21 cellular contexts compared by ENCODE assay signal in the genomic region with DNA sequence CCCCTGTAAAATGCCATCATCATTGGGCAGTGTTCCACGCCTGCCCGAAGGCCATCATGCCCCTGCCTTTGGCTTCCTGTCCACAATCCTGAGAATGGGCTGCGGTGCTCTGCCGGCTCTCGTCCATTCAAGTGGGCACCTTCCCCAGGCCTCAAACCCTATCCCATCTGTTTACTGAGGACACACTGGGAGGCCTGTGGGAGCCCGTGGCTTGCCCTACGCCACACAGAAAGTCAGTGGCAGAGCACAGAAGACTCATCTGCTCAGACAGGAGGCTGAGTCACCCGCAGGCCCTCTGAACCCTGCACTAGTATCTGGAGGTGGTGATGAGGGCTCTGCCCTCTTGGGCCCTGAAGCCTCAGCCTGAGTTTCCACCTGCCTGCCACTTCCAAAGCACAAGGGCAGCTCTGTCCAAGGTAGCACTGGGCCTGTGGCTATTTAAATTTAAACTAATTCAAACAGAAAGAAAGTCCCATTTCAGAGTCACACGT. TPM values are rescaled to one million over a fixed set of nuclear protein-coding genes. Genes with fewer than 3 reads are reported as not detected.
DNase-seq lines count a peak whose midpoint lies in the region; ATAC-seq and TF ChIP-seq lines count a peak whose summit lies in the region.
"Had no signal": no experiment of that assay in that cellular context is flagged by ENCODE, and none has a peak within 500 bp of the region (broad histone marks: within the 10 kb centered on the region; RNA-seq: fewer than 3 reads in every experiment).

No MANE protein-coding gene starts in this region.

- peak; percentile 22 for DNase-seq in activated T-cell treated with anti-CD3 and anti-CD28 coated beads, Interleukin-2, amount 50 U/mL, for 24 hours
- DNase-seq in activated T-cell treated with anti-CD3 and anti-CD28 coated beads for 4 hours, result no peak
- DNase-seq in activated CD4-positive, alpha-beta memory T cell treated with anti-CD3 and anti-CD28 coated beads for 36 hours, result peak; percentile 8
- DNase-seq in kidney tubule cell (ENCODE audit: low spot score), result peak; percentile 19
- DNase-seq in suprapubic skin (ENCODE audit: low spot score in 2 of 2), result peak; percentile 34 to 72
- no peak for DNase-seq in NCI-H226
- no peak for DNase-seq in SJCRH30
- DNase-seq: activated gamma-delta T cell treated with Interleukin-2 at 50 U/mL for 16 hours; anterior cingulate cortex; central memory CD4-positive, alpha-beta T cell; effector CD8-positive, alpha-beta T cell; gastrocnemius medialis; kidney; naive B cell; NCI-H2107; NCI-H524 treated with DMSO at 0.1 percent for 48 hours; Right ventricle myocardium superior had no signal

- peaks cover 2% of the 10 kb centered on the region for H3K4me1 Mint-ChIP-seq in activated T-cell treated with anti-CD3 and anti-CD28 coated beads, Interleukin-2, amount 50 U/mL, for 24 hours (ENCODE audit: low read depth)
- peaks cover 2% of the 10 kb centered on the region for H3K4me1 Mint-ChIP-seq in activated CD4-positive, alpha-beta memory T cell treated with anti-CD3 and anti-CD28 coated beads for 36 hours (ENCODE audit: low read depth)

- H3K27me3 ChIP-seq in suprapubic skin (peaks cover 34% of the 10 kb centered on the region), SJCRH30 (no peaks in the 10 kb centered on the region)
- H3K27me3 ChIP-seq: right atrium auricular region had no signal

- no peaks in the 10 kb centered on the region for H3K9me3 Mint-ChIP-seq in activated T-cell treated with anti-CD3 and anti-CD28 coated beads, Interleukin-2, amount 50 U/mL, for 24 hours
- H3K9me3 Mint-ChIP-seq in activated CD4-positive, alpha-beta memory T cell treated with anti-CD3 and anti-CD28 coated beads for 36 hours, result no peaks in the 10 kb centered on the region
- H3K9me3 Mint-ChIP-seq: naive B cell had no signal

- H3K36me3 Mint-ChIP-seq in activated T-cell treated with anti-CD3 and anti-CD28 coated beads, Interleukin-2, amount 50 U/mL, for 24 hours (ENCODE audit: low read depth), result no peaks in the 10 kb centered on the region
- H3K36me3 Mint-ChIP-seq in activated CD4-positive, alpha-beta memory T cell treated with anti-CD3 and anti-CD28 coated beads for 36 hours, result no peaks in the 10 kb centered on the region
- H3K36me3 Mint-ChIP-seq: naive B cell had no signal

- POLR2A ChIA-PET in activated CD4-positive, alpha-beta memory T cell treated with anti-CD3 and anti-CD28 coated beads for 36 hours (lab: Charles Lee), result no interaction called here

- no peak overlapping the region for H3K4me3 ChIP-seq in suprapubic skin
- no peak overlapping the region for H3K4me3 ChIP-seq in SJCRH30
- H3K4me3 ChIP-seq: gastrocnemius medialis, right atrium auricular region had no signal

- no peak for TF ChIP-seq POLR2A in suprapubic skin (IDR thresholded peaks at IDR 0.05)

- H3K27ac Mint-ChIP-seq in activated T-cell treated with anti-CD3 and anti-CD28 coated beads, Interleukin-2, amount 50 U/mL, for 24 hours, result no peak overlapping the region
- H3K27ac Mint-ChIP-seq in activated CD4-positive, alpha-beta memory T cell treated with anti-CD3 and anti-CD28 coated beads for 36 hours, result no peak overlapping the region

- WGBS in suprapubic skin, result 95% methylated on average over 6 of the region's 9 CpGs

- H3K4me3 Mint-ChIP-seq in activated T-cell treated with anti-CD3 and anti-CD28 coated beads, Interleukin-2, amount 50 U/mL, for 24 hours, result no peak overlapping the region
- no peak overlapping the region for H3K4me3 Mint-ChIP-seq in activated CD4-positive, alpha-beta memory T cell treated with anti-CD3 and anti-CD28 coated beads for 36 hours
- H3K4me3 Mint-ChIP-seq: naive B cell had no signal

- H3K27ac ChIP-seq in suprapubic skin (no peak overlapping the region), SJCRH30 (no peak overlapping the region)
- H3K27ac ChIP-seq: gastrocnemius medialis, right atrium auricular region had no signal

- H3K9me3 ChIP-seq in suprapubic skin, result no peaks in the 10 kb centered on the region
- no peaks in the 10 kb centered on the region for H3K9me3 ChIP-seq in SJCRH30 (replicated peaks)
- H3K9me3 ChIP-seq: gastrocnemius medialis, right atrium auricular region had no signal

- H3K4me1 ChIP-seq in suprapubic skin (no peaks in the 10 kb centered on the region), SJCRH30 (no peaks in the 10 kb centered on the region)
- H3K4me1 ChIP-seq: gastrocnemius medialis, right atrium auricular region had no signal

- no peak for ATAC-seq in GM18907 (IDR thresholded peaks at IDR 0.05; ENCODE audit: unreplicated experiment)
- ATAC-seq: esophagus mucosa, gastrocnemius medialis had no signal

- no peak for TF ChIP-seq EP300 in suprapubic skin (IDR thresholded peaks at IDR 0.05)

- TF ChIP-seq CTCF in suprapubic skin (IDR thresholded peaks at IDR 0.05), result no peak

- CTCF ChIA-PET in activated CD4-positive, alpha-beta memory T cell treated with anti-CD3 and anti-CD28 coated beads for 36 hours (lab: Charles Lee), result interaction anchor here (1.6 to 3.1 kb wide), 2 partner anchors 11 to 26 kb away, joined by 6 to 13 read pairs; no protein-coding TSS in a partner anchor

- no peaks in the 10 kb centered on the region for H3K36me3 ChIP-seq in suprapubic skin
- no peaks in the 10 kb centered on the region for H3K36me3 ChIP-seq in SJCRH30
- H3K36me3 ChIP-seq: gastrocnemius medialis, right atrium auricular region had no signal

- intact Hi-C loops in activated CD4-positive, alpha-beta memory T cell treated with anti-CD3 and anti-CD28 coated beads for 36 hours (cut with micrococcal nuclease), result no loop called here

- peaks cover 56% of the 10 kb centered on the region for H3K27me3 Mint-ChIP-seq in activated T-cell treated with anti-CD3 and anti-CD28 coated beads, Interleukin-2, amount 50 U/mL, for 24 hours
- H3K27me3 Mint-ChIP-seq in activated CD4-positive, alpha-beta memory T cell treated with anti-CD3 and anti-CD28 coated beads for 36 hours, result peaks cover 39% of the 10 kb centered on the region

RNA-seq across cellular contexts. Expression of a gene that starts 19.1 kb away (rescaled TPM):
- not detected for total RNA-seq in activated CD4-positive, alpha-beta memory T cell treated with anti-CD3 and anti-CD28 coated beads for 36 hours
- total RNA-seq in suprapubic skin, result 1 to 10 TPM in 2 of 4 donors, not detected in 2; 2.9 to 5.5 TPM
- total RNA-seq in SJCRH30 (2014; rRNA removed; shearing (Covaris generic)), result 0.36 TPM in 1 of 2 replicates, not detected in the other
- total RNA-seq: activated CD8-positive, alpha-beta memory T cell treated with anti-CD3 and anti-CD28 coated beads for 36 hours had no signal

RNA-seq across cellular contexts. Expression of a gene that starts 23.6 kb away (rescaled TPM):
- total RNA-seq in activated CD4-positive, alpha-beta memory T cell treated with anti-CD3 and anti-CD28 coated beads for 36 hours, result not detected
- total RNA-seq in suprapubic skin, result 10 to 100 TPM; 22.7 to 66.9 (median 39.5) TPM
- 1.6 and 2.0 TPM in 2 replicates for total RNA-seq in SJCRH30 (2014; rRNA removed; shearing (Covaris generic))
- total RNA-seq: activated CD8-positive, alpha-beta memory T cell treated with anti-CD3 and anti-CD28 coated beads for 36 hours; right atrium auricular region had no signal

RNA-seq across cellular contexts. Expression of a gene that starts 35.4 kb away (rescaled TPM):
- total RNA-seq in activated CD4-positive, alpha-beta memory T cell treated with anti-CD3 and anti-CD28 coated beads for 36 hours, result 10 to 100 TPM; 29.0 to 29.9 TPM
- total RNA-seq in suprapubic skin, result 10 to 100 TPM; 19.7 to 31.0 (median 26.8) TPM
- total RNA-seq in SJCRH30 (2014; rRNA removed; shearing (Covaris generic)), result 85.3 and 90.9 TPM in 2 replicates

RNA-seq across cellular contexts. Expression of a gene that starts 58.9 kb away (rescaled TPM):
- total RNA-seq in activated CD4-positive, alpha-beta memory T cell treated with anti-CD3 and anti-CD28 coated beads for 36 hours, result not detected
- total RNA-seq in suprapubic skin, result 1 to 10 TPM; 1.2 to 5.8 (median 3.1) TPM
- total RNA-seq in SJCRH30 (2014; rRNA removed; shearing (Covaris generic)), result 7.3 and 9.2 TPM in 2 replicates
- total RNA-seq: activated CD8-positive, alpha-beta memory T cell treated with anti-CD3 and anti-CD28 coated beads for 36 hours had no signal

Comparison
In these comparisons a context has a peak if more than half of its experiments do, and no peak if none do; other contexts are left out.
1. DNase-seq: peak in activated T-cell treated with anti-CD3 and anti-CD28 coated beads, Interleukin-2, amount 50 U/mL, for 24 hours (single experiment), activated CD4-positive, alpha-beta memory T cell treated with anti-CD3 and anti-CD28 coated beads for 36 hours (single experiment), kidney tubule cell (single experiment) and suprapubic skin (2 of 2); none in activated T-cell treated with anti-CD3 and anti-CD28 coated beads for 4 hours (single experiment), NCI-H226 (single experiment) and SJCRH30 (0 of 2).